Comparison of ENCODE assay signal across 17 cellular contexts in genomic region chr6:2242311-2242710, GRCh38. TPM values are rescaled to one million over a fixed set of nuclear protein-coding genes. Genes with fewer than 3 reads are reported as not detected.
A peak's percentile ranks its signal among the peaks of the same experiment; 100 is the strongest.
DNase-seq lines count a peak whose midpoint lies in the region; ATAC-seq, FAIRE-seq and TF ChIP-seq lines count a peak whose summit lies in the region.
"Had no signal": no experiment of that assay in that cellular context is flagged by ENCODE, and none has a peak within 500 bp of the region (broad histone marks: within the 10 kb centered on the region; RNA-seq: fewer than 3 reads in every experiment).

No MANE protein-coding gene starts in this region.

- H3K27me3 ChIP-seq in CD4-positive, alpha-beta T cell (ENCODE audit: control insufficient read depth, insufficient read depth, low read length): no peaks in the 10 kb centered on the region
- H3K27me3 ChIP-seq in HUES64 (ENCODE audit: insufficient read depth, low read length): peaks cover 9% of the 10 kb centered on the region
- no peaks in the 10 kb centered on the region for H3K27me3 ChIP-seq in mucosa of stomach (ENCODE audit: control insufficient read depth, insufficient read depth, low read length)
- H3K27me3 ChIP-seq in adrenal gland: no peaks in the 10 kb centered on the region
- H3K27me3 ChIP-seq: Peyer's patch had no signal

- H3K4me1 ChIP-seq in HUES64 (ENCODE audit: insufficient read depth, low read length) (peaks cover 24% of the 10 kb centered on the region), mucosa of stomach (ENCODE audit: control insufficient read depth, insufficient read depth, low read length) (peaks cover 40% of the 10 kb centered on the region), adrenal gland (replicated peaks in 1 of 2) (peaks cover 0 to 6% of the 10 kb centered on the region in 2 donors)

- no peak overlapping the region for H3K27ac Mint-ChIP-seq in CD4-positive, alpha-beta T cell
- peak overlapping the region; percentile 52 for H3K27ac Mint-ChIP-seq in activated naive CD8-positive, alpha-beta T cell treated with anti-CD3 and anti-CD28 coated beads for 36 hours

- POLR2A ChIA-PET in CD4-positive, alpha-beta T cell (lab: Charles Lee): no interaction called here

- no peak for TF ChIP-seq CTCF in CD4-positive, alpha-beta T cell (IDR thresholded peaks at IDR 0.05)
- TF ChIP-seq CTCF in adrenal gland (IDR thresholded peaks at IDR 0.05) (no peak), D721Med (IDR thresholded peaks at IDR 0.05; ENCODE audit: insufficient read depth, missing control alignments) (no peak)

- H3K9ac ChIP-seq in HUES64 (ENCODE audit: low read depth, low read length) (no peak overlapping the region), mucosa of stomach (ENCODE audit: low read length) (no peak overlapping the region)

- H3K4me3 Mint-ChIP-seq in CD4-positive, alpha-beta T cell: peak overlapping the region; percentile 8
- H3K4me3 Mint-ChIP-seq in activated naive CD8-positive, alpha-beta T cell treated with anti-CD3 and anti-CD28 coated beads for 36 hours: no peak overlapping the region

- H3K27ac ChIP-seq in CD4-positive, alpha-beta T cell (ENCODE audit: low read depth, low read length): no peak overlapping the region
- H3K27ac ChIP-seq in HUES64 (ENCODE audit: low read depth, low read length): peak overlapping the region; percentile 34; the same call in 1 of the 2 replicates
- H3K27ac ChIP-seq in adrenal gland: no peak overlapping the region
- H3K27ac ChIP-seq: Peyer's patch had no signal

- H3K9me3 ChIP-seq in CD4-positive, alpha-beta T cell (ENCODE audit: control insufficient read depth, low read length): no peaks in the 10 kb centered on the region
- no peaks in the 10 kb centered on the region for H3K9me3 ChIP-seq in HUES64 (ENCODE audit: insufficient read depth, low read depth, low read length)
- no peaks in the 10 kb centered on the region for H3K9me3 ChIP-seq in mucosa of stomach (ENCODE audit: control insufficient read depth, low read length)
- no peaks in the 10 kb centered on the region for H3K9me3 ChIP-seq in adrenal gland (replicated peaks in 1 of 3)
- H3K9me3 ChIP-seq: Peyer's patch had no signal

- peaks cover 17% of the 10 kb centered on the region for H3K36me3 Mint-ChIP-seq in CD4-positive, alpha-beta T cell (ENCODE audit: low read depth)
- H3K36me3 Mint-ChIP-seq in activated naive CD8-positive, alpha-beta T cell treated with anti-CD3 and anti-CD28 coated beads for 36 hours: peaks cover 38% of the 10 kb centered on the region

- WGBS in HUES64: 91% methylated on average over 4 of the region's 4 CpGs
- 86 to 96% (median 94%) methylated on average over 4 of the region's 4 CpGs for WGBS in adrenal gland, 4 donors

- no peak for DNase-seq in CD4-positive, alpha-beta T cell
- no peak for DNase-seq in activated naive CD8-positive, alpha-beta T cell treated with anti-CD3 and anti-CD28 coated beads for 36 hours
- DNase-seq in adrenal gland (no peak), RCC 7860 (ENCODE audit: low spot score) (no peak), D721Med (ENCODE audit: insufficient read length, low spot score) (no peak)
- DNase-seq: ACHN; Calu3; CD4-positive, CD25-positive, alpha-beta regulatory T cell; KBM-7; NCI-H1092; NCI-H1694; NCI-H446; NCI-H82; Peyer's patch; SHP77 had no signal

- ATAC-seq in CD4-positive, alpha-beta T cell (ENCODE audit: poor library complexity): no peak

- no peaks in the 10 kb centered on the region for H3K9me3 Mint-ChIP-seq in CD4-positive, alpha-beta T cell
- H3K9me3 Mint-ChIP-seq in activated naive CD8-positive, alpha-beta T cell treated with anti-CD3 and anti-CD28 coated beads for 36 hours: peaks cover 5% of the 10 kb centered on the region
- H3K9me3 Mint-ChIP-seq: CD4-positive, CD25-positive, alpha-beta regulatory T cell had no signal

- H3K36me3 ChIP-seq in HUES64 (ENCODE audit: insufficient read depth, low read length) (no peaks in the 10 kb centered on the region), mucosa of stomach (ENCODE audit: control insufficient read depth, insufficient read depth, low read length) (no peaks in the 10 kb centered on the region), adrenal gland (replicated peaks in 1 of 2) (no peaks in the 10 kb centered on the region)
- H3K36me3 ChIP-seq: Peyer's patch had no signal

- no peak for TF ChIP-seq POLR2A in adrenal gland (IDR thresholded peaks at IDR 0.05)

- CTCF ChIA-PET in CD4-positive, alpha-beta T cell (lab: Charles Lee): no interaction called here

- H3K4me1 Mint-ChIP-seq in CD4-positive, alpha-beta T cell (ENCODE audit: low read depth): peaks cover 60% of the 10 kb centered on the region
- peaks cover 61% of the 10 kb centered on the region for H3K4me1 Mint-ChIP-seq in activated naive CD8-positive, alpha-beta T cell treated with anti-CD3 and anti-CD28 coated beads for 36 hours

- FAIRE-seq in RCC 7860 (lab: Jason Lieb, UNC) (no peak), D721Med (lab: Jason Lieb, UNC) (no peak)

- no peaks in the 10 kb centered on the region for H3K27me3 Mint-ChIP-seq in CD4-positive, alpha-beta T cell
- H3K27me3 Mint-ChIP-seq in activated naive CD8-positive, alpha-beta T cell treated with anti-CD3 and anti-CD28 coated beads for 36 hours: no peaks in the 10 kb centered on the region
- H3K27me3 Mint-ChIP-seq: CD4-positive, CD25-positive, alpha-beta regulatory T cell had no signal

- intact Hi-C loops in CD4-positive, alpha-beta T cell (cut with DNase I, micrococcal nuclease): loop anchor here in 1 of 2 experiments (5.0 to 10.0 kb wide), 4 partner anchors 522 to 1892 kb away; partner anchors contain the start of genes ECI2, EXOC2 and WRNIP1
- intact Hi-C loops in adrenal gland (cut with DNase I): no loop called here

- H3K4me3 ChIP-seq in HUES64 (ENCODE audit: low read length) (no peak overlapping the region), mucosa of stomach (ENCODE audit: low read length) (peak overlapping the region; percentile 12), adrenal gland (no peak overlapping the region)

RNA-seq across cellular contexts. Expression of gene GMDS, which starts 3.1 kb away (rescaled TPM):
- 10 to 100 TPM; 13.9 to 16.4 TPM for total RNA-seq in CD4-positive, alpha-beta T cell
- 17.2 TPM for polyA plus RNA-seq in HUES64 (2013, experiment 1 of 2)
- 17.7 TPM for polyA plus RNA-seq in HUES64 (2013, experiment 2 of 2)
- total RNA-seq in activated naive CD8-positive, alpha-beta T cell treated with anti-CD3 and anti-CD28 coated beads for 36 hours: 10 to 100 TPM; 34.7 to 38.5 TPM
- 10 to 100 TPM in 6 of 8 donors, 1 to 10 TPM in 2; 8.5 to 21.8 (median 11.6) TPM for total RNA-seq in adrenal gland
- polyA plus RNA-seq in adrenal gland: 10 to 100 TPM; 18.3 to 39.2 (median 23.2) TPM
